In the genomic region with DNA sequence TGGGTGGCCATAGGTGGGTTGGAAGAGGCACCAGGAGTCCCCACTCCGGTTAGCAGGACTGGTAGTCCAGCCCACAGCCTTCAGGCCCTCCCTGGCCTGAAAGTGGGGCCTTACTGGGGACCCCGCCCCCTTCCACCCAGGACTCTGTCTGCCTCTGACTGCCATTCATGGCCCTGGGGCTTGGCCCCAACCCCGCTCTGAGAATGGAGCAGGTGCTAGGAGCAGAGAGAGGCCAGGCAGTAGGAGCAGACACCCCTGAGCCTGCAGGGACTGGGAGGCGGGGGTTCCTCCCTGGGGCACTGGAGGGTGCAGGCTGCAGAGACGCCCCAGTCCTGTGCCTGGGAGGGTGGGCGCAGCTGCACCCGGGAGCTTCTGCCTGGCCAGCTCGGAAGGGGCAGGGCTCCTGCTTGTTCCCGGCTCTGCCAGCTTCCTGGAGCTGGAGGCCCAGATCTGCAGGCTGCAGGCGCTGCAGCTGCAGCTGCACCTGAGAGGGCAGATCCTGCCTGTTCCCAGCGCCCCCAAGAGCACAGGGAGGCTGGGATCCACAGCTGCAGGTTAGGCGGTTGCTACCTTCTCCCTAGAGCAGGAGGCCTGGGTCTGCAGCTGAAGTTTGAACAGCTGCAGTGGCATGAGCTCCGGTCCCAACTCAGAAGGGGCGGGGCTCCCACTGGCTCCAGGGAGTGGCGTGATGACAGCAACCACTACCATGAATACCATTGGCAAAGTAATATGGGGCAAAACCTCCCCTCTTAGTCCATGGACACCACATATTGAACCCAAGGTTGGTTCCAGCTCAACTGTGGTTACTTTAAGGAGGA, we compare ENCODE assay signal across 27 cellular contexts.
DNase-seq lines count a peak whose midpoint lies in the region; ATAC-seq, FAIRE-seq and TF ChIP-seq lines count a peak whose summit lies in the region.
"Had no signal": no experiment of that assay in that cellular context is flagged by ENCODE, and none has a peak within 500 bp of the region (broad histone marks: within the 10 kb centered on the region; RNA-seq: fewer than 3 reads in every experiment).

No MANE protein-coding gene starts in this region.

- H3K27ac ChIP-seq in body of pancreas: peak overlapping the region; percentile 32 to 76 (median 66)
- no peak overlapping the region for H3K27ac ChIP-seq in small intestine (ENCODE audit: low read depth in 1 of 2, low read length in 1 of 2)
- H3K27ac ChIP-seq in prostate gland: no peak overlapping the region
- H3K27ac ChIP-seq: gastroesophageal sphincter, hepatocyte, neutrophil, SK-N-MC, thoracic aorta had no signal

- TF ChIP-seq CTCF in body of pancreas (IDR thresholded peaks at IDR 0.05): no peak
- no peak for TF ChIP-seq CTCF in GM20000 (IDR thresholded peaks at IDR 0.05; ENCODE audit: extremely low read depth, missing control alignments)
- no peak for TF ChIP-seq CTCF in prostate gland (IDR thresholded peaks at IDR 0.05)

- H3K4me1 ChIP-seq in body of pancreas: peaks cover 23% of the 10 kb centered on the region
- no peaks in the 10 kb centered on the region for H3K4me1 ChIP-seq in small intestine (ENCODE audit: control insufficient read depth in 2 of 2, insufficient read depth in 1 of 2, low read depth in 1 of 2, low read length in 1 of 2)
- no peaks in the 10 kb centered on the region for H3K4me1 ChIP-seq in prostate gland (replicated peaks)
- H3K4me1 ChIP-seq: gastroesophageal sphincter had no signal

- ATAC-seq in body of pancreas (peak; percentile 87), GM21360 (IDR thresholded peaks at IDR 0.05; ENCODE audit: unreplicated experiment) (no peak)
- ATAC-seq: gastroesophageal sphincter; HepG2; left cardiac atrium; stimulated activated naive CD8-positive, alpha-beta T cell treated with anti-CD3 and anti-CD28 coated beads, Interleukin-15, Interleukin-2, amounts not matched to agents 100 U/mL and 50 U/mL, for 24 hours; T-helper 17 cell had no signal

- intact Hi-C loops in body of pancreas (cut with DNase I): no loop called here
- intact Hi-C loops in prostate gland (cut with DNase I): no loop called here

- H3K4me3 ChIP-seq in body of pancreas (no peak overlapping the region), small intestine (ENCODE audit: low read depth in 1 of 2, low read length in 2 of 2) (no peak overlapping the region), prostate gland (no peak overlapping the region)
- H3K4me3 ChIP-seq: gastroesophageal sphincter, hepatocyte, SK-N-MC, thoracic aorta had no signal

- DNase-seq in DMS53 (lab: John Stamatoyannopoulos, UW) (peak; percentile 82), NCI-H510A (lab: John Stamatoyannopoulos, UW) (peak; percentile 7), body of pancreas (peak; percentile 75 to 85 (median 79)), small intestine (peak; percentile 40), GM20000 (ENCODE audit: low spot score) (no peak), prostate gland (ENCODE audit: low spot score) (no peak)
- no peak for DNase-seq in effector CD4-positive, alpha-beta T cell
- DNase-seq: activated effector memory CD4-positive, alpha-beta T cell treated with anti-CD3 and anti-CD28 coated beads, Interleukin-2, amount 50 U/mL, for 16 hours; activated naive CD8-positive, alpha-beta T cell treated with anti-CD3 and anti-CD28 coated beads, Interleukin-2, amount 10 ng/mL, durations not matched to agents 7 days and 5 days; activated T-cell treated with anti-CD3 and anti-CD28 coated beads for 4 hours; caudate nucleus; Karpas-422; left cardiac atrium; mammary epithelial cell; NCI-H1436 treated with DMSO at 0.1 percent for 48 hours; stimulated activated naive CD8-positive, alpha-beta T cell treated with anti-CD3 and anti-CD28 coated beads, Interleukin-15, Interleukin-2, amounts not matched to agents 100 U/mL and 50 U/mL, for 24 hours; T-helper 17 cell had no signal

- FAIRE-seq in small intestine (lab: Jason Lieb, UNC): no peak
- FAIRE-seq: astrocyte, endometrium, HepG2, RCC 7860 had no signal

- H3K9me3 ChIP-seq in body of pancreas: no peaks in the 10 kb centered on the region
- no peaks in the 10 kb centered on the region for H3K9me3 ChIP-seq in small intestine (ENCODE audit: control insufficient read depth, low read depth)
- H3K9me3 ChIP-seq in prostate gland: no peaks in the 10 kb centered on the region
- H3K9me3 ChIP-seq: gastroesophageal sphincter, neutrophil, thoracic aorta had no signal

- H3K27me3 ChIP-seq in body of pancreas: no peaks in the 10 kb centered on the region
- no peaks in the 10 kb centered on the region for H3K27me3 ChIP-seq in small intestine (ENCODE audit: control insufficient read depth in 2 of 2, insufficient read depth in 2 of 2, low read length in 2 of 2)
- H3K27me3 ChIP-seq in prostate gland (replicated peaks; ENCODE audit: insufficient read depth): no peaks in the 10 kb centered on the region
- H3K27me3 ChIP-seq: gastroesophageal sphincter, hepatocyte, neutrophil had no signal

- H3K36me3 ChIP-seq in body of pancreas (replicated peaks in 1 of 2; ENCODE audit: insufficient read depth in 1 of 2, low read depth in 2 of 2): no peaks in the 10 kb centered on the region
- no peaks in the 10 kb centered on the region for H3K36me3 ChIP-seq in small intestine (ENCODE audit: control insufficient read depth in 2 of 2, insufficient read depth in 2 of 2, low read length in 2 of 2)
- no peaks in the 10 kb centered on the region for H3K36me3 ChIP-seq in prostate gland
- H3K36me3 ChIP-seq: gastroesophageal sphincter, neutrophil, thoracic aorta had no signal

- TF ChIP-seq POLR2A in body of pancreas (IDR thresholded peaks at IDR 0.05) (peak in 2 of 3 donors; percentile 17 to 19), prostate gland (IDR thresholded peaks at IDR 0.05) (no peak)

- WGBS in body of pancreas, 2 donors: 15 to 34% methylated on average over 8 to 15 of the region's 15 CpGs
- 28 to 67% (median 41%) methylated on average over 15 of the region's 15 CpGs for WGBS in small intestine, 3 donors
- 71% methylated on average over 11 of the region's 15 CpGs for WGBS in prostate gland

Comparison
In these comparisons a context has a peak if more than half of its experiments do, and no peak if none do; other contexts are left out.
1. DNase-seq: peak in DMS53 (single experiment), NCI-H510A (single experiment), body of pancreas (4 of 4) and small intestine (single experiment); none in GM20000 (single experiment), effector CD4-positive, alpha-beta T cell (single experiment) and prostate gland (single experiment).
2. H3K27ac ChIP-seq: peak in body of pancreas (4 of 4); none in small intestine (0 of 2) and prostate gland (0 of 2).